ENCODE assay signal across 8 cellular contexts in the genomic region with DNA sequence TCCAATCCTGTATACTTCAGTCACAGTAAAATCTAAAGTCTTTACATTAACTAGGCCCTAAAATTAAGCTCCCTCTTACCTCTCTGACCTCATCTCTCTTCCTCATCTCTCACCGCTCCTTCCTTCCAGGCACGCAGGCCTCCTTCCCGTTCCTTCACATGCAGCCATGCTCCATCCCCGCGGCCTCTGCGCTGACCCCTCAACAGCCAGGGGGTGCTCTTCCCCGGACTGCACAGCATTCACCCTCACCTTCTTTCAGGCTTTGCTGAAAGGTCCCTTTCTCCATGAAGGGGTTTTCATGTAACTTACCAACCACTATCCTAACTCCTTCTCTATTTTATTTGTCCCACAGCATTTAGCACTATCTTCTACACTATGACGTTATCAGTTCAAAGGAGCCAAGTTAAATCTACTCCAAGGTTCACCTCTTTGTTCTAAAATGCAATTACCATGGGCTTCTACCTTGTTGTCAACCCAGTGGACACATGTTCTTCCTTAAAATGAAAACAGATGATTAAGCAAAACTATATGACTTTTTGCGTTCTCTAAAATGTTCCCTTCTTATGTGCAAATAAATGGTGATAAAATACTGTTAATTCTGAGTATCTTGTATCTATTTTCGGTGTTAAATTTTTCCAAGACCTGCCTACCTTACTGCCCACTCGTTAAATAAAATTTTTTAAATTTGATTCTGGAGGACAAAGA. TPM values are rescaled to one million over a fixed set of nuclear protein-coding genes. Genes with fewer than 3 reads are reported as not detected.
DNase-seq lines count a peak whose midpoint lies in the region; ATAC-seq, FAIRE-seq and TF ChIP-seq lines count a peak whose summit lies in the region.

No MANE protein-coding gene starts in this region.

- H3K4me1 Mint-ChIP-seq in chondrocyte (ENCODE audit: low read depth): peaks cover 2% of the 10 kb centered on the region

- no peak for DNase-seq in AG09319 (ENCODE audit: extremely low read depth, low read depth)
- DNase-seq in HTR-8/SVneo (ENCODE audit: insufficient read length, low spot score): peak; percentile 18
- DNase-seq in chondrocyte (ENCODE audit: low spot score): no peak
- DNase-seq in lung microvascular endothelial cell (ENCODE audit: low read depth in 2 of 2): peak; percentile 21 to 46
- no peak for DNase-seq in NCI-H2196 treated with DMSO at 0.1 percent for 48 hours (lab: John Stamatoyannopoulos, UW; ENCODE audit: unreplicated experiment)
- DNase-seq in GOT3 (lab: John Stamatoyannopoulos, UW): no peak

- no peak for ATAC-seq in HG03342 (IDR thresholded peaks at IDR 0.05; ENCODE audit: unreplicated experiment)
- no peak for ATAC-seq in HG02884 (IDR thresholded peaks at IDR 0.05; ENCODE audit: unreplicated experiment)

- peak; percentile 15 for TF ChIP-seq CTCF in AG09319 (IDR thresholded peaks at IDR 0.05; ENCODE audit: low read depth, low read length)
- peak; percentile 50 for TF ChIP-seq CTCF in chondrocyte (IDR thresholded peaks at IDR 0.05)

- H3K9me3 Mint-ChIP-seq in chondrocyte (ENCODE audit: low read depth): peaks cover 8% of the 10 kb centered on the region

- H3K27me3 Mint-ChIP-seq in chondrocyte (ENCODE audit: low read depth): no peaks in the 10 kb centered on the region

- H3K27ac Mint-ChIP-seq in chondrocyte (ENCODE audit: unreplicated experiment): no peak overlapping the region

- FAIRE-seq in HTR-8/SVneo (lab: Jason Lieb, UNC): no peak

- H3K4me3 Mint-ChIP-seq in chondrocyte (ENCODE audit: unreplicated experiment): no peak overlapping the region

- H3K36me3 Mint-ChIP-seq in chondrocyte (ENCODE audit: low read depth): peaks cover 12% of the 10 kb centered on the region

RNA-seq across cellular contexts. Expression of gene APOA1, which starts 57.8 kb away (rescaled TPM):
- total RNA-seq in chondrocyte (not detected in 3 replicates), lung microvascular endothelial cell (under 0.01 TPM in 1 of 2 replicates, not detected in the other)

Comparison
In these comparisons a context has a peak if more than half of its experiments do, and no peak if none do; other contexts are left out.
1. DNase-seq: peak in HTR-8/SVneo (single experiment) and lung microvascular endothelial cell (2 of 2); none in AG09319 (single experiment), chondrocyte (single experiment), NCI-H2196 treated with DMSO at 0.1 percent for 48 hours (single experiment) and GOT3 (single experiment).